In the genomic region with DNA sequence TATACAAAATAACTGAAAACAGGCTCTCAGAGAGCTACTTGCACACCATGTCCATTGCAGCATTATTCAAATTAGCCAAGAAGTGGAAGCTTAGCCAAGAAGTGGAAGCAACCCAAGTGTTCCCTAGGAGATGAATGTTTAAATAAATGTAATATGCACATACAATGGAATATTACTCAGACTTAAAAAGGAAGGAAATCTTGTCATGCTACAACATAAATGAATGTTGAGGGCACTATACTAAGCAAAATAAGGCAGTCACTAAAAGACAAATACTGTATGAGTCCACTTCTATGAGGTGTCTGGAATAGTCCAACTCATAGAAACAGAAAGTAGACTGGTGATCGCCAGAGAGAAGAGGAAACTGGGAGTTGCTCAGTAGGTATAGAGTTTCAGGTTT, we compare ENCODE assay signal across 15 cellular contexts.
A peak's percentile ranks its signal among the peaks of the same experiment; 100 is the strongest.
DNase-seq lines count a peak whose midpoint lies in the region; ATAC-seq, FAIRE-seq and TF ChIP-seq lines count a peak whose summit lies in the region.
"Had no signal": no experiment of that assay in that cellular context is flagged by ENCODE, and none has a peak within 500 bp of the region (broad histone marks: within the 10 kb centered on the region; RNA-seq: fewer than 3 reads in every experiment).

No MANE protein-coding gene starts in this region.

- no peaks in the 10 kb centered on the region for H3K36me3 Mint-ChIP-seq in dendritic cell treated with granulocyte-macrophage colony-stimulating factor and Interleukin-4, amounts not matched to agents 40 ng/mL and 50 ng/mL, for 4 days (ENCODE audit: low read depth)

- no peaks in the 10 kb centered on the region for H3K27me3 ChIP-seq in foreskin keratinocyte

- no peak for TF ChIP-seq CTCF in foreskin keratinocyte (conservative IDR thresholded peaks at IDR 0.05)

- peaks cover 6% of the 10 kb centered on the region for H3K27me3 Mint-ChIP-seq in dendritic cell treated with granulocyte-macrophage colony-stimulating factor and Interleukin-4, amounts not matched to agents 40 ng/mL and 50 ng/mL, for 4 days
- H3K27me3 Mint-ChIP-seq: activated CD4-positive, alpha-beta memory T cell treated with anti-CD3 and anti-CD28 coated beads, Interleukin-2, amount 10 ng/mL, durations not matched to agents 7 days and 5 days had no signal

- intact Hi-C loops in dendritic cell treated with granulocyte-macrophage colony-stimulating factor and Interleukin-4, amounts not matched to agents 40 ng/mL and 50 ng/mL, for 4 days (cut with micrococcal nuclease): no loop called here

- DNase-seq in pulmonary artery endothelial cell (ENCODE audit: low read depth, low spot score) (peak; percentile 52), foreskin keratinocyte (no peak), SIG-M5 (lab: John Stamatoyannopoulos, UW) (no peak), urothelium cell line (ENCODE audit: low spot score) (no peak)
- DNase-seq: activated CD4-positive, alpha-beta memory T cell treated with anti-CD3 and anti-CD28 coated beads, Interleukin-2, amount 10 ng/mL, durations not matched to agents 7 days and 5 days; activated T-cell treated with anti-CD3 and anti-CD28 coated beads, Interleukin-2, amount 50 U/mL, for 72 hours; DMS79; islet precursor cell; NCI-H1092; NCI-H2171 treated with DMSO at 0.1 percent for 48 hours had no signal

- ATAC-seq in GM19467 (IDR thresholded peaks at IDR 0.05; ENCODE audit: unreplicated experiment) (peak; percentile 46), HG03457 (IDR thresholded peaks at IDR 0.05; ENCODE audit: unreplicated experiment) (peak; percentile 52), foreskin keratinocyte (no peak), GM19324 (IDR thresholded peaks at IDR 0.05; ENCODE audit: low FRiP score, unreplicated experiment) (no peak)
- ATAC-seq: activated T-cell treated with anti-CD3 and anti-CD28 coated beads, Interleukin-2, amount 50 U/mL, for 72 hours had no signal

- peak overlapping the region; percentile 37 for H3K4me3 Mint-ChIP-seq in dendritic cell treated with granulocyte-macrophage colony-stimulating factor and Interleukin-4, amounts not matched to agents 40 ng/mL and 50 ng/mL, for 4 days
- H3K4me3 Mint-ChIP-seq: activated CD4-positive, alpha-beta memory T cell treated with anti-CD3 and anti-CD28 coated beads, Interleukin-2, amount 10 ng/mL, durations not matched to agents 7 days and 5 days; activated T-cell treated with anti-CD3 and anti-CD28 coated beads, Interleukin-2, amount 50 U/mL, for 72 hours had no signal

- H3K27ac Mint-ChIP-seq in dendritic cell treated with granulocyte-macrophage colony-stimulating factor and Interleukin-4, amounts not matched to agents 40 ng/mL and 50 ng/mL, for 4 days: no peak overlapping the region
- H3K27ac Mint-ChIP-seq: activated CD4-positive, alpha-beta memory T cell treated with anti-CD3 and anti-CD28 coated beads, Interleukin-2, amount 10 ng/mL, durations not matched to agents 7 days and 5 days; activated T-cell treated with anti-CD3 and anti-CD28 coated beads, Interleukin-2, amount 50 U/mL, for 72 hours had no signal

- FAIRE-seq in urothelium cell line (lab: Jason Lieb, UNC): no peak
- FAIRE-seq: TTC549 had no signal

- H3K4me1 Mint-ChIP-seq in dendritic cell treated with granulocyte-macrophage colony-stimulating factor and Interleukin-4, amounts not matched to agents 40 ng/mL and 50 ng/mL, for 4 days (ENCODE audit: low read depth): peaks cover 39% of the 10 kb centered on the region
- H3K4me1 Mint-ChIP-seq: activated CD4-positive, alpha-beta memory T cell treated with anti-CD3 and anti-CD28 coated beads, Interleukin-2, amount 10 ng/mL, durations not matched to agents 7 days and 5 days had no signal

- H3K27ac ChIP-seq in foreskin keratinocyte: no peak overlapping the region

- no peaks in the 10 kb centered on the region for H3K9me3 Mint-ChIP-seq in dendritic cell treated with granulocyte-macrophage colony-stimulating factor and Interleukin-4, amounts not matched to agents 40 ng/mL and 50 ng/mL, for 4 days

- no peaks in the 10 kb centered on the region for H3K4me1 ChIP-seq in foreskin keratinocyte

Comparison
In these comparisons a context has a peak if more than half of its experiments do, and no peak if none do; other contexts are left out.
1. ATAC-seq: peak in GM19467 (single experiment) and HG03457 (single experiment); none in foreskin keratinocyte (single experiment) and GM19324 (single experiment).